40 cellular contexts compared by ENCODE assay signal in genomic region chr9:135624282-135624681, GRCh38. TPM values are rescaled to one million over a fixed set of nuclear protein-coding genes. Genes with fewer than 3 reads are reported as not detected.
"Had no signal": no experiment of that assay in that cellular context is flagged by ENCODE, and none has a peak within 500 bp of the region (broad histone marks: within the 10 kb centered on the region; RNA-seq: fewer than 3 reads in every experiment).

No MANE protein-coding gene starts in this region.

- H3K4me3 ChIP-seq: MG63 had no signal

- DNase-seq: Karpas-422, Kasumi-1, KG1, MG63, MM.1S, MV-4-11, NCI-H1048, NCI-H1092, NCI-H1092 treated with DMSO at 0.1 percent for 48 hours, NCI-H1105, NCI-H1105 treated with DMSO at 0.1 percent for 48 hours, NCI-H1417, NCI-H1417 treated with DMSO at 0.1 percent for 48 hours, NCI-H1436, NCI-H1436 treated with DMSO at 0.1 percent for 48 hours, NCI-H146, NCI-H1694, NCI-H1694 treated with DMSO at 0.1 percent for 48 hours, NCI-H187, NCI-H187 treated with DMSO at 0.1 percent for 48 hours, NCI-H1930, NCI-H2029, NCI-H2029 treated with DMSO at 0.1 percent for 48 hours, NCI-H2081, NCI-H2081 treated with DMSO at 0.1 percent for 48 hours, NCI-H2107, NCI-H2171, NCI-H2171 treated with DMSO at 0.1 percent for 48 hours, NCI-H2227 treated with DMSO at 0.1 percent for 48 hours, NCI-H226, NCI-H345, NCI-H446, NCI-H446 treated with DMSO at 0.1 percent for 48 hours, NCI-H510A, NCI-H510A treated with DMSO at 0.1 percent for 48 hours had no signal

- H3K36me3 ChIP-seq: MG63 had no signal

- H3K27ac ChIP-seq: KMS-11 had no signal

RNA-seq across cellular contexts. Expression of gene GLT6D1, which starts 15.1 kb away (rescaled TPM):
- total RNA-seq: LHCN-M2, M059J, MCF 10A, NCI-H460 had no signal

RNA-seq across cellular contexts. Expression of gene LCN9, which starts 38.8 kb away (rescaled TPM):
- total RNA-seq: LHCN-M2, M059J, MCF 10A, NCI-H460 had no signal
